20 cellular contexts compared by ENCODE assay signal in the genomic region with DNA sequence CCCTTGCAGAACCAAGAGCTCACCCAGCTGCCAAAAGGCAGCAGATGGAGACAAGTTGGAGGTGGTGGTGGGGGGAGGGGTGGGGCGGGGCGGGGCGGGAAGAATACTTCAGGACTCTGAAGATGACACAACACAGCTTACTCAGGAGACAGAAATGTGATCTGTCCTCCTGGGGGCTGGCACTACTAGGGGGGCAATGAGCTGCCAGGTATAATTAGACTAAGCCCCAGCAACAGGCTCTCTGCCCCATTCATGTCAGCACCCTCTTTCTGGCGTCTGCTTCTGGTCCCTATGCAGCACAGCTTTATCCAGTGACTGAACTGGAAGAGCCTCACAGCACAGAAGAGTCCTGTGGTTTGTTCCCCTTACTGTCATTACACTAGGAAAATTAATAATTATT.
A peak's percentile ranks its signal among the peaks of the same experiment; 100 is the strongest.
DNase-seq lines count a peak whose midpoint lies in the region; ATAC-seq, FAIRE-seq and TF ChIP-seq lines count a peak whose summit lies in the region.
"Had no signal": no experiment of that assay in that cellular context is flagged by ENCODE, and none has a peak within 500 bp of the region (broad histone marks: within the 10 kb centered on the region; RNA-seq: fewer than 3 reads in every experiment).

No MANE protein-coding gene starts in this region.

- intact Hi-C loops in Right ventricle myocardium superior (cut with DNase I) = no loop called here

- ATAC-seq in Right ventricle myocardium superior (ENCODE audit: poor library complexity) (peak; percentile 83), HG03342 (IDR thresholded peaks at IDR 0.05; ENCODE audit: unreplicated experiment) (no peak)
- ATAC-seq: activated CD8-positive, alpha-beta memory T cell treated with anti-CD3 and anti-CD28 coated beads, Interleukin-2, amount 10 ng/mL, durations not matched to agents 7 days and 5 days had no signal

- peak; percentile 48 for DNase-seq in Right ventricle myocardium superior
- DNase-seq in right atrium auricular region (ENCODE audit: low spot score) = no peak
- peak; percentile 53 for DNase-seq in SK-N-DZ (ENCODE audit: low spot score)
- DNase-seq in iPS-NIHi7 (ENCODE audit: extremely low spot score) = peak; percentile 29
- DNase-seq in GM19239 (ENCODE audit: insufficient read length, low spot score) = no peak
- no peak for DNase-seq in GM13977 (ENCODE audit: low spot score)
- DNase-seq: activated CD4-positive, alpha-beta T cell treated with anti-CD3 and anti-CD28 coated beads, Interleukin-2, amount 10 ng/mL, durations not matched to agents 7 days and 5 days; activated CD8-positive, alpha-beta memory T cell treated with anti-CD3 and anti-CD28 coated beads, Interleukin-2, amount 10 ng/mL, durations not matched to agents 7 days and 5 days; aorta; Calu3; dorsolateral prefrontal cortex; kidney glomerular epithelial cell; NCI-H1092 treated with DMSO at 0.1 percent for 48 hours; NCI-H446 treated with DMSO at 0.1 percent for 48 hours; nucleus accumbens; small intestine; stimulated activated CD4-positive, alpha-beta T cell treated with anti-CD3 and anti-CD28 coated beads, Interleukin-1b, Interleukin-23, amount 100 ng/mL, for 48 hours had no signal

- no peak overlapping the region for H3K4me3 ChIP-seq in right atrium auricular region
- H3K4me3 ChIP-seq: dorsolateral prefrontal cortex, HAP-1 had no signal

- no peaks in the 10 kb centered on the region for H3K9me3 ChIP-seq in right atrium auricular region
- H3K9me3 ChIP-seq: HAP-1 had no signal

- H3K36me3 ChIP-seq in right atrium auricular region = no peaks in the 10 kb centered on the region
- H3K36me3 ChIP-seq: HAP-1 had no signal

- no peak for FAIRE-seq in GM19239 (lab: Jason Lieb, UNC)
- FAIRE-seq: endothelial cell of umbilical vein, small intestine had no signal

- in situ Hi-C loops in GM13977 (cut with MboI; ENCODE audit: low pct_unique_long_range_greater_than_20kb, low sequenced_read_pairs, unreplicated experiment) = no loop called here

- H3K4me1 ChIP-seq in right atrium auricular region = peaks cover 0 to 23% of the 10 kb centered on the region in 2 donors
- H3K4me1 ChIP-seq: HAP-1 had no signal

- TF ChIP-seq CTCF in right atrium auricular region (IDR thresholded peaks at IDR 0.05) (no peak), GM13977 (IDR thresholded peaks at IDR 0.05; ENCODE audit: extremely low read depth, insufficient read depth, missing control alignments) (no peak)

- H3K27me3 ChIP-seq in right atrium auricular region = no peaks in the 10 kb centered on the region

- peak overlapping the region in 1 of 2 donors; percentile 28 for H3K27ac ChIP-seq in right atrium auricular region
- H3K27ac ChIP-seq: dorsolateral prefrontal cortex had no signal

Comparison
In these comparisons a context has a peak if more than half of its experiments do, and no peak if none do; other contexts are left out.
1. DNase-seq: peak in Right ventricle myocardium superior (single experiment), SK-N-DZ (single experiment) and iPS-NIHi7 (single experiment); none in right atrium auricular region (single experiment), GM19239 (single experiment) and GM13977 (single experiment).